In genomic region chr22:20885017-20885556, GRCh38 we compare ENCODE assay signal across 2 cellular contexts.
TF ChIP-seq lines count a peak whose summit lies in the region.

No MANE protein-coding gene starts in this region.

TF ChIP-seq in K562, 482 proteins besides CTCF, POLR2A, EP300 and RAD21 (continues in another document):
- TF ChIP-seq XRCC5 (IDR thresholded peaks at IDR 0.05; ENCODE audit: low read depth, low read length) (no peak), ZNF79 (CRISPR knock-in tag; IDR thresholded peaks at IDR 0.05; ENCODE audit: low read depth) (no peak), NFXL1 (CRISPR knock-in tag; IDR thresholded peaks at IDR 0.05) (no peak), NCOA2 (IDR thresholded peaks at IDR 0.05; ENCODE audit: partially characterized antibody in 2 of 2) (no peak), ZBTB5 (IDR thresholded peaks at IDR 0.05) (no peak), KAT8 (IDR thresholded peaks at IDR 0.05; ENCODE audit: low read depth) (no peak), ZNF444 (CRISPR knock-in tag; IDR thresholded peaks at IDR 0.05) (no peak), CREB1 (IDR thresholded peaks at IDR 0.05) (no peak), CREB1 (CRISPR knock-in tag; IDR thresholded peaks at IDR 0.05) (no peak), STAT5B (CRISPR knock-in tag; IDR thresholded peaks at IDR 0.05) (no peak), ZEB2 (IDR thresholded peaks at IDR 0.05) (no peak), ZNF830 (CRISPR knock-in tag; IDR thresholded peaks at IDR 0.05) (peak; percentile 58; the same call in 1 of the 2 replicates), SREBF2 (CRISPR knock-in tag; IDR thresholded peaks at IDR 0.05) (no peak)
- TF ChIP-seq, protein P1, sequence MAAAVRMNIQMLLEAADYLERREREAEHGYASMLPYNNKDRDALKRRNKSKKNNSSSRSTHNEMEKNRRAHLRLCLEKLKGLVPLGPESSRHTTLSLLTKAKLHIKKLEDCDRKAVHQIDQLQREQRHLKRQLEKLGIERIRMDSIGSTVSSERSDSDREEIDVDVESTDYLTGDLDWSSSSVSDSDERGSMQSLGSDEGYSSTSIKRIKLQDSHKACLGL (CRISPR knock-in tag; IDR thresholded peaks at IDR 0.05; ENCODE audit: borderline replicate concordance, poor library complexity, severe bottlenecking): peak; percentile 2
- TF ChIP-seq, protein P2, sequence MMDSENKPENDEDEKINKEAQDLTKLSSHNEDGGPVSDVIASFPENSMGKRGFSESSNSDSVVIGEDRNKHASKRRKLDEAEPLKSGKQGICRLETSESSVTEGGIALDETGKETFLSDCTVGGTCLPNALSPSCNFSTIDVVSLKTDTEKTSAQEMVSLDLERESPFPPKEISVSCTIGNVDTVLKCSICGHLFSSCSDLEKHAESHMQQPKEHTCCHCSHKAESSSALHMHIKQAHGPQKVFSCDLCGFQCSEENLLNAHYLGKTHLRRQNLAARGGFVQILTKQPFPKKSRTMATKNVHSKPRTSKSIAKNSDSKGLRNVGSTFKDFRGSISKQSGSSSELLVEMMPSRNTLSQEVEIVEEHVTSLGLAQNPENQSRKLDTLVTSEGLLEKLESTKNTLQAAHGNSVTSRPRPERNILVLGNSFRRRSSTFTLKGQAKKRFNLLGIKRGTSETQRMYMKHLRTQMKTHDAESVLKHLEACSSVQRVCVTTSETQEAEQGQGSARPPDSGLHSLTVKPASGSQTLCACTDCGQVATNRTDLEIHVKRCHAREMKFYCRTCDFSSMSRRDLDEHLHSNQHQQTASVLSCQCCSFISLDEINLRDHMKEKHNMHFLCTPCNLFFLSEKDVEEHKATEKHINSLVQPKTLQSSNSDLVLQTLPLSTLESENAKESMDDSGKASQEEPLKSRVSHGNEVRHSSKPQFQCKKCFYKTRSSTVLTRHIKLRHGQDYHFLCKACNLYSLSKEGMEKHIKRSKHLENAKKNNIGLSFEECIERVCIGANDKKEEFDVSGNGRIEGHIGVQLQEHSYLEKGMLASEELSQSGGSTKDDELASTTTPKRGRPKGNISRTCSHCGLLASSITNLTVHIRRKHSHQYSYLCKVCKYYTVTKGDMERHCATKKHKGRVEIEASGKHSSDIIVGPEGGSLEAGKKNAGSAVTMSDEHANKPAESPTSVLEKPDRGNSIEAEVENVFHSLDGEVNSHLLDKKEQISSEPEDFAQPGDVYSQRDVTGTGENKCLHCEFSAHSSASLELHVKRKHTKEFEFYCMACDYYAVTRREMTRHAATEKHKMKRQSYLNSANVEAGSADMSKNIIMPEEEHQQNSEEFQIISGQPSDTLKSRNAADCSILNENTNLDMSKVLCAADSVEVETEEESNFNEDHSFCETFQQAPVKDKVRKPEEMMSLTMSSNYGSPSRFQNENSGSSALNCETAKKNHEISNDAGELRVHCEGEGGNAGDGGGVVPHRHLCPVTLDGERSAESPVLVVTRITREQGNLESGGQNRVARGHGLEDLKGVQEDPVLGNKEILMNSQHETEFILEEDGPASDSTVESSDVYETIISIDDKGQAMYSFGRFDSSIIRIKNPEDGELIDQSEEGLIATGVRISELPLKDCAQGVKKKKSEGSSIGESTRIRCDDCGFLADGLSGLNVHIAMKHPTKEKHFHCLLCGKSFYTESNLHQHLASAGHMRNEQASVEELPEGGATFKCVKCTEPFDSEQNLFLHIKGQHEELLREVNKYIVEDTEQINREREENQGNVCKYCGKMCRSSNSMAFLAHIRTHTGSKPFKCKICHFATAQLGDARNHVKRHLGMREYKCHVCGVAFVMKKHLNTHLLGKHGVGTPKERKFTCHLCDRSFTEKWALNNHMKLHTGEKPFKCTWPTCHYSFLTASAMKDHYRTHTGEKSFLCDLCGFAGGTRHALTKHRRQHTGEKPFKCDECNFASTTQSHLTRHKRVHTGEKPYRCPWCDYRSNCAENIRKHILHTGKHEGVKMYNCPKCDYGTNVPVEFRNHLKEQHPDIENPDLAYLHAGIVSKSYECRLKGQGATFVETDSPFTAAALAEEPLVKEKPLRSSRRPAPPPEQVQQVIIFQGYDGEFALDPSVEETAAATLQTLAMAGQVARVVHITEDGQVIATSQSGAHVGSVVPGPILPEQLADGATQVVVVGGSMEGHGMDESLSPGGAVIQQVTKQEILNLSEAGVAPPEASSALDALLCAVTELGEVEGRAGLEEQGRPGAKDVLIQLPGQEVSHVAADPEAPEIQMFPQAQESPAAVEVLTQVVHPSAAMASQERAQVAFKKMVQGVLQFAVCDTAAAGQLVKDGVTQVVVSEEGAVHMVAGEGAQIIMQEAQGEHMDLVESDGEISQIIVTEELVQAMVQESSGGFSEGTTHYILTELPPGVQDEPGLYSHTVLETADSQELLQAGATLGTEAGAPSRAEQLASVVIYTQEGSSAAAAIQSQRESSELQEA (IDR thresholded peaks at IDR 0.05; ENCODE audit: low read depth): no peak
- TF ChIP-seq, protein P3, sequence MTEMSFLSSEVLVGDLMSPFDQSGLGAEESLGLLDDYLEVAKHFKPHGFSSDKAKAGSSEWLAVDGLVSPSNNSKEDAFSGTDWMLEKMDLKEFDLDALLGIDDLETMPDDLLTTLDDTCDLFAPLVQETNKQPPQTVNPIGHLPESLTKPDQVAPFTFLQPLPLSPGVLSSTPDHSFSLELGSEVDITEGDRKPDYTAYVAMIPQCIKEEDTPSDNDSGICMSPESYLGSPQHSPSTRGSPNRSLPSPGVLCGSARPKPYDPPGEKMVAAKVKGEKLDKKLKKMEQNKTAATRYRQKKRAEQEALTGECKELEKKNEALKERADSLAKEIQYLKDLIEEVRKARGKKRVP (CRISPR knock-in tag; IDR thresholded peaks at IDR 0.05): 0 out of 2 replicates have a peak, but pooled peaks have one; percentile 17

TF ChIP-seq in GM23338, 12 proteins besides CTCF, POLR2A, EP300 and RAD21:
- TF ChIP-seq ZNF331 (CRISPR knock-in tag; IDR thresholded peaks at IDR 0.05; ENCODE audit: low read depth): no peak
- TF ChIP-seq CREB1 (CRISPR knock-in tag; IDR thresholded peaks at IDR 0.05; ENCODE audit: low read depth): no peak
- no peak for TF ChIP-seq NANOG (IDR thresholded peaks at IDR 0.05; ENCODE audit: borderline replicate concordance)
- TF ChIP-seq JUNB (IDR thresholded peaks at IDR 0.05; ENCODE audit: unreplicated experiment): no peak
- TF ChIP-seq EZH2 (IDR thresholded peaks at IDR 0.05; ENCODE audit: low read depth, unreplicated experiment): no peak
- no peak for TF ChIP-seq EZH2phosphoT487 (IDR thresholded peaks at IDR 0.05; ENCODE audit: unreplicated experiment)
- TF ChIP-seq STAT1 (IDR thresholded peaks at IDR 0.05; ENCODE audit: unreplicated experiment): no peak
- TF ChIP-seq, protein P4, sequence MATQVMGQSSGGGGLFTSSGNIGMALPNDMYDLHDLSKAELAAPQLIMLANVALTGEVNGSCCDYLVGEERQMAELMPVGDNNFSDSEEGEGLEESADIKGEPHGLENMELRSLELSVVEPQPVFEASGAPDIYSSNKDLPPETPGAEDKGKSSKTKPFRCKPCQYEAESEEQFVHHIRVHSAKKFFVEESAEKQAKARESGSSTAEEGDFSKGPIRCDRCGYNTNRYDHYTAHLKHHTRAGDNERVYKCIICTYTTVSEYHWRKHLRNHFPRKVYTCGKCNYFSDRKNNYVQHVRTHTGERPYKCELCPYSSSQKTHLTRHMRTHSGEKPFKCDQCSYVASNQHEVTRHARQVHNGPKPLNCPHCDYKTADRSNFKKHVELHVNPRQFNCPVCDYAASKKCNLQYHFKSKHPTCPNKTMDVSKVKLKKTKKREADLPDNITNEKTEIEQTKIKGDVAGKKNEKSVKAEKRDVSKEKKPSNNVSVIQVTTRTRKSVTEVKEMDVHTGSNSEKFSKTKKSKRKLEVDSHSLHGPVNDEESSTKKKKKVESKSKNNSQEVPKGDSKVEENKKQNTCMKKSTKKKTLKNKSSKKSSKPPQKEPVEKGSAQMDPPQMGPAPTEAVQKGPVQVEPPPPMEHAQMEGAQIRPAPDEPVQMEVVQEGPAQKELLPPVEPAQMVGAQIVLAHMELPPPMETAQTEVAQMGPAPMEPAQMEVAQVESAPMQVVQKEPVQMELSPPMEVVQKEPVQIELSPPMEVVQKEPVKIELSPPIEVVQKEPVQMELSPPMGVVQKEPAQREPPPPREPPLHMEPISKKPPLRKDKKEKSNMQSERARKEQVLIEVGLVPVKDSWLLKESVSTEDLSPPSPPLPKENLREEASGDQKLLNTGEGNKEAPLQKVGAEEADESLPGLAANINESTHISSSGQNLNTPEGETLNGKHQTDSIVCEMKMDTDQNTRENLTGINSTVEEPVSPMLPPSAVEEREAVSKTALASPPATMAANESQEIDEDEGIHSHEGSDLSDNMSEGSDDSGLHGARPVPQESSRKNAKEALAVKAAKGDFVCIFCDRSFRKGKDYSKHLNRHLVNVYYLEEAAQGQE (IDR thresholded peaks at IDR 0.05; ENCODE audit: unreplicated experiment): no peak
- no peak for TF ChIP-seq ZNF462 (CRISPR knock-in tag; IDR thresholded peaks at IDR 0.05)
- TF ChIP-seq ZNF114 (CRISPR knock-in tag; IDR thresholded peaks at IDR 0.05): no peak
- TF ChIP-seq ETS1 (IDR thresholded peaks at IDR 0.05): no peak
- no peak for TF ChIP-seq POLR2AphosphoS5 (IDR thresholded peaks at IDR 0.05; ENCODE audit: low read depth)
